In the genomic region with DNA sequence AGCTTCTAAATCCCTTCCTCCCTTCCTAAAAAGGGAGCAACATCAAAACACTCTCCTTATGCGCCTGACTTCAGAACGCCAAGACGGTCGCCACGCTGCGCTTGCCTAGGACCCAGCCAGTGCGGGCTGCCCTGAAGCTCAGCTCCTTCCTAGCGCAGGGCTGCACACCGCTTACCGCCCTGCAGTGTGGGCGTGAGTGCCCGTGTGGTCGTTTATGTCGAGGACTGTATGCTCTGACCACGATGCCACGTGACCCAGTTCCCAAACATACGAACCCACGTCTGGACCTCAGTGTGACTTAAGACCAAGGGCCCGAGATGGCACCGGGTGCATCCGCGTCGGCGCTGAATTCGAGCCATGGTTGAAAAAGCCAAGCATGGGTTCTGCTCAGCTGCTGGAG, we compare ENCODE assay signal across 22 cellular contexts.
DNase-seq lines count a peak whose midpoint lies in the region; ATAC-seq and TF ChIP-seq lines count a peak whose summit lies in the region.
"Had no signal": no experiment of that assay in that cellular context is flagged by ENCODE, and none has a peak within 500 bp of the region (broad histone marks: within the 10 kb centered on the region; RNA-seq: fewer than 3 reads in every experiment).

No MANE protein-coding gene starts in this region.

- H3K36me3 Mint-ChIP-seq in activated T-helper 17 cell treated with anti-CD3 and anti-CD28 coated beads, Interleukin-2, amount 50 U/mL, for 72 hours (ENCODE audit: low read depth), result no peaks in the 10 kb centered on the region

- peaks cover 14% of the 10 kb centered on the region for H3K9me3 Mint-ChIP-seq in activated T-helper 17 cell treated with anti-CD3 and anti-CD28 coated beads, Interleukin-2, amount 50 U/mL, for 72 hours
- H3K9me3 Mint-ChIP-seq: H9 had no signal

- ATAC-seq in heart right ventricle (no peak), lower lobe of right lung (no peak), upper lobe of right lung (no peak)
- no peak for ATAC-seq in activated T-helper 17 cell treated with anti-CD3 and anti-CD28 coated beads, Interleukin-2, amount 50 U/mL, for 72 hours (replicated peaks)
- ATAC-seq: GM12878, HepG2 had no signal

- peak; percentile 58 for DNase-seq in cardiac septum (ENCODE audit: low spot score)
- DNase-seq in heart right ventricle, result no peak
- DNase-seq in lower lobe of right lung, result peak; percentile 32
- peak; percentile 34 for DNase-seq in posterior vena cava (ENCODE audit: low spot score)
- DNase-seq in upper lobe of right lung, result peak; percentile 40
- DNase-seq in foreskin fibroblast, result no peak
- DNase-seq in HuH-7 (ENCODE audit: low spot score), result no peak
- DNase-seq: ACHN; BE2C; C1 segment of cervical spinal cord; CD4-positive, CD25-positive, alpha-beta regulatory T cell; CD8-positive, alpha-beta memory T cell; COR-L47; DMS 273 treated with DMSO at 0.1 percent for 48 hours; DMS53; DND-41; EL; GOT3; H9 had no signal

- TF ChIP-seq CTCF in heart right ventricle (IDR thresholded peaks at IDR 0.05) (no peak), lower lobe of right lung (IDR thresholded peaks at IDR 0.05) (no peak), upper lobe of right lung (IDR thresholded peaks at IDR 0.05) (no peak), foreskin fibroblast (IDR thresholded peaks at IDR 0.05; ENCODE audit: low read depth, low read length) (no peak)

- H3K27me3 Mint-ChIP-seq in activated T-helper 17 cell treated with anti-CD3 and anti-CD28 coated beads, Interleukin-2, amount 50 U/mL, for 72 hours, result no peaks in the 10 kb centered on the region
- H3K27me3 Mint-ChIP-seq: CD4-positive, CD25-positive, alpha-beta regulatory T cell; CD8-positive, alpha-beta memory T cell had no signal

- H3K27ac ChIP-seq in heart right ventricle (no peak overlapping the region), lower lobe of right lung (no peak overlapping the region), upper lobe of right lung (no peak overlapping the region)

- H3K4me3 ChIP-seq in heart right ventricle (no peak overlapping the region), lower lobe of right lung (no peak overlapping the region), upper lobe of right lung (no peak overlapping the region), foreskin fibroblast (ENCODE audit: low read depth in 1 of 2, low read length in 2 of 2) (no peak overlapping the region)
- H3K4me3 ChIP-seq: GM12878 had no signal

- intact Hi-C loops in cardiac septum (cut with DNase I) (no loop called here), heart right ventricle (cut with DNase I) (no loop called here), lower lobe of right lung (cut with DNase I) (no loop called here), posterior vena cava (cut with DNase I) (no loop called here), upper lobe of right lung (cut with DNase I) (no loop called here)

- no peaks in the 10 kb centered on the region for H3K36me3 ChIP-seq in heart right ventricle
- no peaks in the 10 kb centered on the region for H3K36me3 ChIP-seq in lower lobe of right lung
- H3K36me3 ChIP-seq in upper lobe of right lung, result no peaks in the 10 kb centered on the region
- H3K36me3 ChIP-seq: BE2C had no signal

- peaks cover 0 to 4% (median 0%) of the 10 kb centered on the region in 11 donors for H3K9me3 ChIP-seq in heart right ventricle
- no peaks in the 10 kb centered on the region for H3K9me3 ChIP-seq in lower lobe of right lung
- H3K9me3 ChIP-seq in upper lobe of right lung, result no peaks in the 10 kb centered on the region
- H3K9me3 ChIP-seq: BE2C had no signal

- WGBS in heart right ventricle, 2 donors, result 93 to 95% methylated on average over 25 of the region's 25 CpGs

- H3K4me3 Mint-ChIP-seq in activated T-helper 17 cell treated with anti-CD3 and anti-CD28 coated beads, Interleukin-2, amount 50 U/mL, for 72 hours, result no peak overlapping the region
- H3K4me3 Mint-ChIP-seq: CD4-positive, CD25-positive, alpha-beta regulatory T cell; CD8-positive, alpha-beta memory T cell; H9 had no signal

- H3K4me1 ChIP-seq in heart right ventricle (no peaks in the 10 kb centered on the region), lower lobe of right lung (no peaks in the 10 kb centered on the region), upper lobe of right lung (no peaks in the 10 kb centered on the region)
- H3K4me1 ChIP-seq: BE2C had no signal

- H3K27ac Mint-ChIP-seq in activated T-helper 17 cell treated with anti-CD3 and anti-CD28 coated beads, Interleukin-2, amount 50 U/mL, for 72 hours, result no peak overlapping the region
- H3K27ac Mint-ChIP-seq: CD4-positive, CD25-positive, alpha-beta regulatory T cell; CD8-positive, alpha-beta memory T cell; H9 had no signal

- H3K4me1 Mint-ChIP-seq in activated T-helper 17 cell treated with anti-CD3 and anti-CD28 coated beads, Interleukin-2, amount 50 U/mL, for 72 hours, result no peaks in the 10 kb centered on the region
- H3K4me1 Mint-ChIP-seq: CD8-positive, alpha-beta memory T cell; H9 had no signal

- H3K27me3 ChIP-seq in heart right ventricle, result no peaks in the 10 kb centered on the region
- H3K27me3 ChIP-seq in lower lobe of right lung (ENCODE audit: low read depth), result no peaks in the 10 kb centered on the region
- H3K27me3 ChIP-seq in upper lobe of right lung, result no peaks in the 10 kb centered on the region
- H3K27me3 ChIP-seq: BE2C had no signal

Comparison
In these comparisons a context has a peak if more than half of its experiments do, and no peak if none do; other contexts are left out.
1. DNase-seq: peak in cardiac septum (single experiment), lower lobe of right lung (single experiment), posterior vena cava (single experiment) and upper lobe of right lung (single experiment); none in heart right ventricle (0 of 2), foreskin fibroblast (0 of 2) and HuH-7 (single experiment).